ENCODE assay signal across 20 cellular contexts in genomic region chr13:97124237-97124636, GRCh38.
DNase-seq lines count a peak whose midpoint lies in the region; ATAC-seq and TF ChIP-seq lines count a peak whose summit lies in the region.
"Had no signal": no experiment of that assay in that cellular context is flagged by ENCODE, and none has a peak within 500 bp of the region (broad histone marks: within the 10 kb centered on the region; RNA-seq: fewer than 3 reads in every experiment).

No MANE protein-coding gene starts in this region.

- no peak overlapping the region for H3K4me2 ChIP-seq in neuronal stem cell (ENCODE audit: insufficient read depth, low read length, poor library complexity, severe bottlenecking)

- H2BK5ac ChIP-seq in neuronal stem cell (ENCODE audit: low read length) = no peak overlapping the region

- H3K27me3 ChIP-seq in left ventricle myocardium inferior (ENCODE audit: low read depth) (no peaks in the 10 kb centered on the region), esophagus muscularis mucosa (no peaks in the 10 kb centered on the region), psoas muscle (ENCODE audit: insufficient read depth in 3 of 3, low read length in 2 of 3) (no peaks in the 10 kb centered on the region), vagina (no peaks in the 10 kb centered on the region), neuronal stem cell (ENCODE audit: control insufficient read depth in 3 of 3, insufficient read depth in 3 of 3, low read depth in 1 of 3, low read length in 3 of 3) (peaks cover 0 to 48% (median 0%) of the 10 kb centered on the region in 3 experiments)
- H3K27me3 ChIP-seq: neural progenitor cell had no signal

- H3K9ac ChIP-seq in neuronal stem cell (ENCODE audit: low read depth, low read length, poor library complexity) = no peak overlapping the region
- H3K9ac ChIP-seq: neural progenitor cell had no signal

- H3K79me1 ChIP-seq in neuronal stem cell (ENCODE audit: low read depth, low read length) = no peaks in the 10 kb centered on the region

- 91% methylated on average over 3 of the region's 3 CpGs for WGBS in esophagus muscularis mucosa
- WGBS in psoas muscle, 3 donors = 90 to 95% (median 93%) methylated on average over 3 of the region's 3 CpGs
- no CpG with 5 or more reads among the region's 3 CpGs for WGBS in neuronal stem cell (ENCODE audit: extremely low coverage in 2 of 2, insufficient read length in 2 of 2, insufficient replicate concordance in 1 of 2), 2 donors

- H3K4me3 ChIP-seq in left ventricle myocardium inferior = no peak overlapping the region
- H3K4me3 ChIP-seq in esophagus muscularis mucosa = no peak overlapping the region
- no peak overlapping the region for H3K4me3 ChIP-seq in psoas muscle
- no peak overlapping the region for H3K4me3 ChIP-seq in vagina
- no peak overlapping the region for H3K4me3 ChIP-seq in neuronal stem cell (ENCODE audit: low read length in 2 of 2)
- H3K4me3 ChIP-seq: neural progenitor cell had no signal

- H3K27ac ChIP-seq in left ventricle myocardium inferior (replicated peaks) (peak overlapping the region; percentile 79), esophagus muscularis mucosa (replicated peaks in 1 of 4) (peak overlapping the region in 3 of 4 donors; percentile 60 to 73 (median 71)), psoas muscle (peak overlapping the region; percentile 84), vagina (peak overlapping the region; percentile 72), neuronal stem cell (replicated peaks; ENCODE audit: low read length) (no peak overlapping the region)
- H3K27ac ChIP-seq: neural progenitor cell, VCaP had no signal

- no peak overlapping the region for H2AFZ ChIP-seq in neuronal stem cell (ENCODE audit: low read length)
- H2AFZ ChIP-seq: neural progenitor cell had no signal

- TF ChIP-seq POLR2A in esophagus muscularis mucosa (IDR thresholded peaks at IDR 0.05; ENCODE audit: low read depth) = no peak
- no peak for TF ChIP-seq POLR2A in vagina (IDR thresholded peaks at IDR 0.05)

- H3K18ac ChIP-seq in neuronal stem cell (ENCODE audit: low read length) = no peak overlapping the region

- no peak overlapping the region for H2AK5ac ChIP-seq in neuronal stem cell (ENCODE audit: low read depth, low read length)

- H3K14ac ChIP-seq in neuronal stem cell (ENCODE audit: low read length) = no peak overlapping the region

- H3K9me3 ChIP-seq in left ventricle myocardium inferior (replicated peaks) (no peaks in the 10 kb centered on the region), esophagus muscularis mucosa (no peaks in the 10 kb centered on the region), psoas muscle (no peaks in the 10 kb centered on the region), vagina (no peaks in the 10 kb centered on the region), neuronal stem cell (replicated peaks in 1 of 2; ENCODE audit: control insufficient read depth in 2 of 2, insufficient read depth in 1 of 2, low read depth in 1 of 2, low read length in 2 of 2) (no peaks in the 10 kb centered on the region)

- peaks cover 50% of the 10 kb centered on the region for H3K4me1 ChIP-seq in left ventricle myocardium inferior
- H3K4me1 ChIP-seq in esophagus muscularis mucosa = peaks cover 26 to 55% (median 37%) of the 10 kb centered on the region in 4 donors
- H3K4me1 ChIP-seq in psoas muscle = peaks cover 40% of the 10 kb centered on the region
- H3K4me1 ChIP-seq in vagina = peaks cover 50% of the 10 kb centered on the region
- H3K4me1 ChIP-seq in neuronal stem cell (ENCODE audit: control insufficient read depth in 2 of 2, insufficient read depth in 1 of 2, low read depth in 1 of 2, low read length in 2 of 2) = peaks cover 5 to 13% of the 10 kb centered on the region in 2 donors

- POLR2A ChIA-PET in GM10248 (lab: Yijun Ruan, JAX) = no interaction called here

- H3K4ac ChIP-seq in neuronal stem cell (ENCODE audit: low read length) = no peak overlapping the region

- ATAC-seq in Right ventricle myocardium inferior (no peak), psoas muscle (no peak), HG03432 (IDR thresholded peaks at IDR 0.05; ENCODE audit: unreplicated experiment) (no peak)
- ATAC-seq: CD8-positive, alpha-beta T cell; stimulated activated memory B cell treated with anti-CD40 and anti-IgM and Interleukin-4, amounts not matched to agents 10 μg/mL and 1 μg/mL and 100 μg/mL, for 72 hours had no signal

- no peak overlapping the region for H2BK12ac ChIP-seq in neuronal stem cell (ENCODE audit: low read length)

- H3K23ac ChIP-seq in neuronal stem cell (ENCODE audit: low read depth, low read length, poor library complexity) = no peak overlapping the region

- no peak overlapping the region for H4K91ac ChIP-seq in neuronal stem cell (ENCODE audit: low read depth, low read length, poor library complexity)

- no peak for TF ChIP-seq EP300 in esophagus muscularis mucosa (IDR thresholded peaks at IDR 0.05)

- H2BK15ac ChIP-seq in neuronal stem cell (ENCODE audit: low read length) = no peak overlapping the region

- H4K8ac ChIP-seq in neuronal stem cell (ENCODE audit: low read depth, low read length) = no peak overlapping the region

- CTCF ChIA-PET in GM10248 (lab: Yijun Ruan, JAX) = interaction anchor here (1.0 to 5.0 kb wide), 6 partner anchors 15 to 236 kb away, joined by 3 to 31 read pairs (median 4); no protein-coding TSS in a partner anchor

- no peak for TF ChIP-seq CTCF in left ventricle myocardium inferior (IDR thresholded peaks at IDR 0.05; ENCODE audit: borderline replicate concordance)
- no peak for TF ChIP-seq CTCF in esophagus muscularis mucosa (IDR thresholded peaks at IDR 0.05)
- TF ChIP-seq CTCF in psoas muscle (IDR thresholded peaks at IDR 0.05) = no peak
- TF ChIP-seq CTCF in vagina (IDR thresholded peaks at IDR 0.05) = no peak
- no peak for TF ChIP-seq CTCF in GM10248 (IDR thresholded peaks at IDR 0.05; ENCODE audit: control extremely low read depth, extremely low read depth, low read depth, missing control alignments)

- DNase-seq in left ventricle myocardium inferior = no peak
- no peak for DNase-seq in Right ventricle myocardium inferior (ENCODE audit: missing footprints)
- no peak for DNase-seq in esophagus muscularis mucosa (ENCODE audit: extremely low spot score)
- DNase-seq in psoas muscle = no peak
- no peak for DNase-seq in vagina (ENCODE audit: extremely low spot score in 2 of 2)
- no peak for DNase-seq in GM10248 (ENCODE audit: extremely low spot score)
- no peak for DNase-seq in neuronal stem cell (ENCODE audit: low spot score)
- DNase-seq: activated CD4-positive, alpha-beta T cell treated with anti-CD3 and anti-CD28 coated beads for 4 hours; activated gamma-delta T cell treated with Interleukin-2 at 50 U/mL for 16 hours; activated T-cell treated with anti-CD3 and anti-CD28 coated beads, Interleukin-2, amount 50 U/mL, for 1 hour; CD8-positive, alpha-beta T cell; glutamatergic neuron; NCI-H146; NCI-H526 treated with DMSO at 0.1 percent for 48 hours; posterior cingulate gyrus; stimulated activated CD4-positive, alpha-beta T cell treated with anti-CD3 and anti-CD28 coated beads, Interleukin-4, amount 100 ng/mL, for 4 hours had no signal

- no peaks in the 10 kb centered on the region for H3K36me3 ChIP-seq in left ventricle myocardium inferior
- no peaks in the 10 kb centered on the region for H3K36me3 ChIP-seq in esophagus muscularis mucosa
- no peaks in the 10 kb centered on the region for H3K36me3 ChIP-seq in psoas muscle (ENCODE audit: insufficient read depth in 1 of 2, low read depth in 1 of 2)
- H3K36me3 ChIP-seq in vagina = no peaks in the 10 kb centered on the region
- no peaks in the 10 kb centered on the region for H3K36me3 ChIP-seq in neuronal stem cell (replicated peaks in 1 of 2; ENCODE audit: control insufficient read depth in 2 of 2, insufficient read depth in 2 of 2, low read length in 2 of 2)
- H3K36me3 ChIP-seq: neural progenitor cell had no signal

- no peak overlapping the region for H2BK120ac ChIP-seq in neuronal stem cell (ENCODE audit: low read depth, low read length)

- intact Hi-C loops in left ventricle myocardium inferior (cut with micrococcal nuclease) (no loop called here), Right ventricle myocardium inferior (cut with DNase I) (no loop called here), esophagus muscularis mucosa (cut with DNase I) (loop anchor here (5.0 kb wide), 1 partner anchor 308 kb away; the partner anchor contains the start of gene RAP2A), psoas muscle (cut with DNase I) (no loop called here), vagina (cut with DNase I) (no loop called here)
